1 cellular context compared by ENCODE assay signal in the genomic region with DNA sequence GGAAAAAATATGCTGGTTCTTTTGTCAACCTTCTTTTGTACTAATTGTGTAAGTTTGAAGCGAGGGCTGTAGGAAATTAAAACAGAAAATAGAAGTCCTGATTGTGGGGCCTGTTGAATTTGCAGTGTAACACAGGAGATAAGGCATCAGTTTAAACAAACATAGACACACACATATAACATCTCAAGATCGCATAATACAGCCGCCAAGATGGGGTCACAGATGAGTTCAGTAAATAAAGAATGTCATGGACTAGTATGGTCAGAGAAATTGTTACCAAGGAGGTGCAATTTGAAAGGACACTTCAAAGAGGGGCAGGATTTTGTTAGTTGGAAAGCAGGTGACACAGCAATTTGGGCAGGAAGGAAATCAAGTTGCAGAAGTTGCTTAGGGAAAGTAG.
TF ChIP-seq lines count a peak whose summit lies in the region.

No MANE protein-coding gene starts in this region.

TF ChIP-seq in IMR-90, 13 proteins besides CTCF, POLR2A, EP300 and RAD21:
- TF ChIP-seq BHLHE40 (IDR thresholded peaks at IDR 0.05; ENCODE audit: low read depth, low read length) (no peak), SMC3 (IDR thresholded peaks at IDR 0.05; ENCODE audit: low read depth, low read length) (no peak), RCOR1 (IDR thresholded peaks at IDR 0.05; ENCODE audit: insufficient replicate concordance, low read length) (no peak), MAFK (IDR thresholded peaks at IDR 0.05; ENCODE audit: low read depth, low read length) (no peak), CEBPB (IDR thresholded peaks at IDR 0.05; ENCODE audit: low read depth, low read length) (no peak), MXI1 (IDR thresholded peaks at IDR 0.05; ENCODE audit: borderline replicate concordance, low read depth, low read length) (no peak), NFE2L2 (IDR thresholded peaks at IDR 0.05; ENCODE audit: low read depth, low read length) (no peak), FOS (IDR thresholded peaks at IDR 0.05; ENCODE audit: low read depth, low read length) (no peak), RFX5 (IDR thresholded peaks at IDR 0.05; ENCODE audit: low read depth, low read length) (no peak), CHD1 (IDR thresholded peaks at IDR 0.05; ENCODE audit: low read depth, low read length) (no peak), MAZ (IDR thresholded peaks at IDR 0.05; ENCODE audit: borderline replicate concordance, low read depth, low read length) (no peak)
- TF ChIP-seq, protein P1, sequence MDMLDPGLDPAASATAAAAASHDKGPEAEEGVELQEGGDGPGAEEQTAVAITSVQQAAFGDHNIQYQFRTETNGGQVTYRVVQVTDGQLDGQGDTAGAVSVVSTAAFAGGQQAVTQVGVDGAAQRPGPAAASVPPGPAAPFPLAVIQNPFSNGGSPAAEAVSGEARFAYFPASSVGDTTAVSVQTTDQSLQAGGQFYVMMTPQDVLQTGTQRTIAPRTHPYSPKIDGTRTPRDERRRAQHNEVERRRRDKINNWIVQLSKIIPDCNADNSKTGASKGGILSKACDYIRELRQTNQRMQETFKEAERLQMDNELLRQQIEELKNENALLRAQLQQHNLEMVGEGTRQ (IDR thresholded peaks at IDR 0.05; ENCODE audit: low read depth, low read length), result no peak
- TF ChIP-seq, protein P2, sequence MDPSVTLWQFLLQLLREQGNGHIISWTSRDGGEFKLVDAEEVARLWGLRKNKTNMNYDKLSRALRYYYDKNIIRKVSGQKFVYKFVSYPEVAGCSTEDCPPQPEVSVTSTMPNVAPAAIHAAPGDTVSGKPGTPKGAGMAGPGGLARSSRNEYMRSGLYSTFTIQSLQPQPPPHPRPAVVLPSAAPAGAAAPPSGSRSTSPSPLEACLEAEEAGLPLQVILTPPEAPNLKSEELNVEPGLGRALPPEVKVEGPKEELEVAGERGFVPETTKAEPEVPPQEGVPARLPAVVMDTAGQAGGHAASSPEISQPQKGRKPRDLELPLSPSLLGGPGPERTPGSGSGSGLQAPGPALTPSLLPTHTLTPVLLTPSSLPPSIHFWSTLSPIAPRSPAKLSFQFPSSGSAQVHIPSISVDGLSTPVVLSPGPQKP (IDR thresholded peaks at IDR 0.05; ENCODE audit: borderline replicate concordance, low read depth, low read length), result no peak
TF ChIP-seq in IMR-90: peak in this region for 0.
